ENCODE assay signal across 1 cellular context in genomic region chr4:15598644-15599043, GRCh38.
TF ChIP-seq lines count a peak whose summit lies in the region.

No MANE protein-coding gene starts in this region.

TF ChIP-seq in IMR-90, 13 proteins besides CTCF, POLR2A, EP300 and RAD21:
- TF ChIP-seq CEBPB (IDR thresholded peaks at IDR 0.05; ENCODE audit: low read depth, low read length): peak; percentile 73
- peak; percentile 58; the same call in 1 of the 2 replicates for TF ChIP-seq BHLHE40 (IDR thresholded peaks at IDR 0.05; ENCODE audit: low read depth, low read length)
- TF ChIP-seq MAZ (IDR thresholded peaks at IDR 0.05; ENCODE audit: borderline replicate concordance, low read depth, low read length): no peak
- TF ChIP-seq FOS (IDR thresholded peaks at IDR 0.05; ENCODE audit: low read depth, low read length): peak; percentile 84
